Comparison of ENCODE assay signal across 6 cellular contexts in genomic region chrX:155071694-155072215, GRCh38. TPM values are rescaled to one million over a fixed set of nuclear protein-coding genes. Genes with fewer than 3 reads are reported as not detected.
DNase-seq lines count a peak whose midpoint lies in the region; ATAC-seq and TF ChIP-seq lines count a peak whose summit lies in the region.

No MANE protein-coding gene starts in this region.

- ATAC-seq in HG03159 (IDR thresholded peaks at IDR 0.05; ENCODE audit: unreplicated experiment) = peak; percentile 19
- peak; percentile 10 for ATAC-seq in central memory CD8-positive, alpha-beta T cell (replicated peaks; ENCODE audit: extremely low read depth, poor library complexity, severe bottlenecking)

- peak overlapping the region; percentile 89 for H3K27ac Mint-ChIP-seq in central memory CD8-positive, alpha-beta T cell (ENCODE audit: low read depth)

- TF ChIP-seq CTCF in GM06990 (IDR thresholded peaks at IDR 0.05; ENCODE audit: insufficient read depth, low read length, poor library complexity, severe bottlenecking) (no peak), osteoblast (IDR thresholded peaks at IDR 0.05; ENCODE audit: extremely low read depth, low read depth, low read length) (no peak)

- H3K27me3 Mint-ChIP-seq in central memory CD8-positive, alpha-beta T cell = no peaks in the 10 kb centered on the region

- H3K9me3 ChIP-seq in osteoblast (ENCODE audit: low read depth, low read length) = no peaks in the 10 kb centered on the region

- in situ Hi-C loops in KBM-7 (cut with MboI; ENCODE audit: low pct_unique_long_range_greater_than_20kb, low sequenced_read_pairs) = no loop called here

- no peaks in the 10 kb centered on the region for H3K27me3 ChIP-seq in GM06990 (replicated peaks; ENCODE audit: control insufficient read depth, insufficient read depth, low read length)
- H3K27me3 ChIP-seq in osteoblast (ENCODE audit: insufficient read depth, low read length) = no peaks in the 10 kb centered on the region

- no peak for DNase-seq in GM06990 (ENCODE audit: extremely low read depth, insufficient read length)
- DNase-seq in central memory CD8-positive, alpha-beta T cell (ENCODE audit: low spot score in 2 of 2) = no peak
- DNase-seq in osteoblast (ENCODE audit: insufficient read length, low spot score, missing footprints) = no peak
- no peak for DNase-seq in KBM-7
- DNase-seq in COLO668 (lab: John Stamatoyannopoulos, UW; ENCODE audit: unreplicated experiment) = no peak

- H3K36me3 ChIP-seq in GM06990 (ENCODE audit: control insufficient read depth, insufficient read depth, low read length) (no peaks in the 10 kb centered on the region), osteoblast (ENCODE audit: insufficient read depth, low read length) (peaks cover 9% of the 10 kb centered on the region)

- H3K4me3 Mint-ChIP-seq in central memory CD8-positive, alpha-beta T cell = peak overlapping the region; percentile 82

- H3K4me1 ChIP-seq in osteoblast (ENCODE audit: insufficient read depth, low read length) = peaks cover 17% of the 10 kb centered on the region

- peak overlapping the region; percentile 78 for H3K4me3 ChIP-seq in GM06990 (replicated peaks; ENCODE audit: low read depth, low read length)
- peak overlapping the region; percentile 81 for H3K4me3 ChIP-seq in osteoblast (ENCODE audit: insufficient read depth, low read length)

- no peaks in the 10 kb centered on the region for H4K20me1 ChIP-seq in osteoblast (ENCODE audit: insufficient read depth, low read length)

- peaks cover 49% of the 10 kb centered on the region for H3K4me1 Mint-ChIP-seq in central memory CD8-positive, alpha-beta T cell

- H3K27ac ChIP-seq in osteoblast (ENCODE audit: low read depth, low read length) = peak overlapping the region; percentile 55

- H3K9me3 Mint-ChIP-seq in central memory CD8-positive, alpha-beta T cell = no peaks in the 10 kb centered on the region

- peak overlapping the region; percentile 90 for H2AFZ ChIP-seq in osteoblast (ENCODE audit: low read length)

- H3K4me2 ChIP-seq in osteoblast (ENCODE audit: insufficient read depth, low read length) = peak overlapping the region; percentile 82

- H3K36me3 Mint-ChIP-seq in central memory CD8-positive, alpha-beta T cell (ENCODE audit: insufficient read depth) = peaks cover 21% of the 10 kb centered on the region

- peaks cover 32% of the 10 kb centered on the region for H3K79me2 ChIP-seq in osteoblast (ENCODE audit: insufficient read depth, low read length)

RNA-seq across cellular contexts. Expression of gene BRCC3, which starts 0.4 kb away (rescaled TPM):
- 10.1 and 10.6 TPM in 2 replicates for total RNA-seq in osteoblast

RNA-seq across cellular contexts. Expression of gene CMC4, which starts 0.8 kb away (rescaled TPM):
- 13.3 and 17.0 TPM in 2 replicates for total RNA-seq in osteoblast

RNA-seq across cellular contexts. Expression of gene MTCP1, which starts 0.8 kb away (rescaled TPM):
- total RNA-seq in osteoblast = 3.3 and 6.2 TPM in 2 replicates

RNA-seq across cellular contexts. Expression of gene FUNDC2, which starts 45.1 kb away (rescaled TPM):
- total RNA-seq in osteoblast = 46.6 and 47.4 TPM in 2 replicates

RNA-seq across cellular contexts. Expression of gene F8, which starts 49.2 kb away (rescaled TPM):
- 10.9 and 12.1 TPM in 2 replicates for total RNA-seq in osteoblast
